Comparison of ENCODE assay signal across 7 cellular contexts in the genomic region with DNA sequence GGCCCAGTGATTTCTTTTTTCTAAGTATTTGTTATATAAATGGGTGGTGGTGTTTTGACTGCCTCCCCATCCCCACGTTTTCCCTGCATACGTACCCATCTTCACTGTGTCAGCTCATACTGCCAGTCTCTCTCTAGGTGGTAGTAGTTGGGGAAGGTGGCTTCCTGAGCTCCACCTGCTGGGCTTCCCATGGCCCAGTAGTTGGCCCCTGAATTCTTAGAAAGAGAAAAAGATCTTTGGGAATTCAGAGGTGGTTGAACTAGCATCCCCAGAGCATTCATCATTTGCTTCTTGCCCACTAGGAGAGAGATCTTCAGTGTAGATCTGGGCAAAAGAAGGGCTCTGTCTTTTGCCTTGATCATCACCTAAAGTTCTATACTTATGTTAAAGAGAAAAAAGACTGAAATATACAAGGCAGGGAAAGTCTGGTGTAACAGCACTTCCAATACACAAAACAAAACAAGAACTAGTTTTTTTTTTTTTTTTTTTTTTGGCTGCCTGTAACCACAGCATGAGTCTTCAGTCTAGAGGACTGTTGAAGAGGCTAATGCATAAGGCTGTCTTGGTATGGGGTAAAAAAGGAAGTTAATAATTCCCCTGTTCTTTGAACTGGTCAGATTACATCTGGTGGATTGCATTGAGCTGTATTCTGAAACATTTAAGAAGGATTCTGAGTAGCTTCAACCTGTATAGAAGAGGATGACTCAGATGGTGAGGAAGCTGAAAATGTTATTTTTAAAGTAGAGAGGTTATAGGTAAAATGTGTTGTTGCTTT.
DNase-seq lines count a peak whose midpoint lies in the region; ATAC-seq and TF ChIP-seq lines count a peak whose summit lies in the region.

No MANE protein-coding gene starts in this region.

- WGBS in aorta, 2 donors, result 86 to 92% methylated on average over 2 of the region's 2 CpGs

- H3K36me3 Mint-ChIP-seq in osteocyte (ENCODE audit: unreplicated experiment), result no peaks in the 10 kb centered on the region

- H3K36me3 ChIP-seq in aorta (ENCODE audit: control insufficient read depth in 1 of 2, insufficient read depth in 2 of 2, low read length in 1 of 2) (no peaks in the 10 kb centered on the region), SJCRH30 (no peaks in the 10 kb centered on the region)

- H3K4me1 Mint-ChIP-seq in osteocyte (ENCODE audit: unreplicated experiment), result peaks cover 15% of the 10 kb centered on the region

- TF ChIP-seq CTCF in osteocyte (IDR thresholded peaks at IDR 0.05), result peak; percentile 7

- H3K27ac ChIP-seq in aorta (ENCODE audit: low read depth in 1 of 2, low read length in 2 of 2) (no peak overlapping the region), SJCRH30 (no peak overlapping the region)

- H3K27me3 ChIP-seq in aorta (ENCODE audit: control insufficient read depth in 1 of 2, insufficient read depth in 2 of 2, low read length in 1 of 2), result no peaks in the 10 kb centered on the region
- no peaks in the 10 kb centered on the region for H3K27me3 ChIP-seq in SJCRH30

- H3K4me1 ChIP-seq in aorta (ENCODE audit: control insufficient read depth in 1 of 2, insufficient read depth in 2 of 2, low read length in 2 of 2) (peaks cover 0 to under 1% of the 10 kb centered on the region in 2 donors), SJCRH30 (no peaks in the 10 kb centered on the region)

- H3K9me3 Mint-ChIP-seq in osteocyte (ENCODE audit: unreplicated experiment), result no peaks in the 10 kb centered on the region

- H3K9me3 ChIP-seq in aorta (ENCODE audit: control insufficient read depth, low read length) (no peaks in the 10 kb centered on the region), SJCRH30 (replicated peaks) (0 out of 2 replicates have a peak, but pooled peaks cover 4% of the 10 kb centered on the region)

- no peak overlapping the region for H3K4me3 Mint-ChIP-seq in osteocyte (ENCODE audit: unreplicated experiment)

- ATAC-seq in GM19035 (IDR thresholded peaks at IDR 0.05; ENCODE audit: unreplicated experiment), result peak; percentile 86
- peak; percentile 92 for ATAC-seq in HG02840 (IDR thresholded peaks at IDR 0.05; ENCODE audit: low FRiP score, unreplicated experiment)
- ATAC-seq in aorta (ENCODE audit: low FRiP score), result no peak

- H3K27ac Mint-ChIP-seq in osteocyte (ENCODE audit: unreplicated experiment), result peak overlapping the region; percentile 64

- peak; percentile 42 for DNase-seq in NOMO-1 treated with dmso at 0.1 percent for 144 hours (lab: John Stamatoyannopoulos, UW; ENCODE audit: unreplicated experiment)
- DNase-seq in osteocyte (ENCODE audit: extremely low spot score, unreplicated experiment), result no peak
- DNase-seq in posterior cingulate gyrus, result no peak
- DNase-seq in aorta, result no peak
- no peak for DNase-seq in SJCRH30

- intact Hi-C loops in posterior cingulate gyrus (cut with DNase I), result no loop called here
- intact Hi-C loops in aorta (cut with DNase I), result no loop called here

- H3K4me3 ChIP-seq in aorta (ENCODE audit: low read length in 2 of 2) (no peak overlapping the region), SJCRH30 (no peak overlapping the region)

- H3K27me3 Mint-ChIP-seq in osteocyte (ENCODE audit: unreplicated experiment), result no peaks in the 10 kb centered on the region
